ENCODE assay signal across 8 cellular contexts in the genomic region with DNA sequence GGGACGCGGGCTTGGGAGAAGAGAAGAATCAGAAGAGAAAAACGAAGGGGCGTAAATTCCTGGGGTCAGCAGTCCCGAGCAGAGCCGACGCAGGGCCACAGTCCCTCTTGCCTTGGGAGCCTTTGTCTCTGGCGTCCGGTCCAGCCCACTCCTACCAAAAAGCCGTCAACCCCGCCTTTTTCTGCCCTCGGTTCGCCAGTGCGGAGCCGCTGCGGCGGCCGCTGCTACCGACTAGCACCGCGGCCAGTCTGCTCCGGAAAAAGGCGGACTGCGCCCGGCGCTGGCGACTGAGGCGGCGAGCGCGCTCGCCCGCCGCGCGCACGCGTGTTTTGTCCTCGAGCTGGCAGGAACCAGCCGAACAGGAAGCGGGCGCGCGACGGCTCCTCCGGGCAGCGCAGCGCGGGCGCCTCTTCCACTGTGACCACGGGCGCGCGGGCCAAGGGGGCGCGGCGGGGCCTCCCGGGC. TPM values are rescaled to one million over a fixed set of nuclear protein-coding genes. Genes with fewer than 3 reads are reported as not detected.
A peak's percentile ranks its signal among the peaks of the same experiment; 100 is the strongest.
DNase-seq lines count a peak whose midpoint lies in the region; ATAC-seq and TF ChIP-seq lines count a peak whose summit lies in the region.

No MANE protein-coding gene starts in this region.

- POLR2A ChIA-PET in BJ (lab: Charles Lee), result interaction anchor here (0.6 to 1.1 kb wide), 4 partner anchors 55 to 1179 kb away, joined by 3 to 4 read pairs (median 3); no protein-coding TSS in a partner anchor

- DNase-seq in BJ (ENCODE audit: low read depth), result no peak
- no peak for DNase-seq in Jurkat, Clone E6-1 (ENCODE audit: low read depth, low spot score)
- DNase-seq in amygdala (lab: John Stamatoyannopoulos, UW), result peak in 33 of 56 donors; percentile 28 to 86 (median 72)
- peak; percentile 44 for DNase-seq in iris pigment epithelial cell (ENCODE audit: low read depth)
- no peak for DNase-seq in stimulated activated naive CD8-positive, alpha-beta T cell treated with anti-CD3 and anti-CD28 coated beads, Interleukin-15, Interleukin-2, amounts not matched to agents 100 U/mL and 50 U/mL, for 24 hours
- DNase-seq in KBM-7, result no peak
- DNase-seq in activated CD4-positive, CD25-positive, alpha-beta regulatory T cell treated with anti-CD3 and anti-CD28 coated beads, Interleukin-2, amount 50 U/mL, for 72 hours, result no peak

- in situ Hi-C loops in KBM-7 (cut with MboI; ENCODE audit: low pct_unique_long_range_greater_than_20kb, low sequenced_read_pairs), result no loop called here

- H3K27me3 ChIP-seq in BJ (ENCODE audit: control insufficient read depth, insufficient read depth, low read length), result no peaks in the 10 kb centered on the region

- peaks cover 6% of the 10 kb centered on the region for H3K36me3 ChIP-seq in BJ (ENCODE audit: control insufficient read depth, insufficient read depth, low read length)

- ATAC-seq in GM19372 (IDR thresholded peaks at IDR 0.05; ENCODE audit: low read depth, unreplicated experiment), result peak; percentile 24
- ATAC-seq in stimulated activated naive CD8-positive, alpha-beta T cell treated with anti-CD3 and anti-CD28 coated beads, Interleukin-15, Interleukin-2, amounts not matched to agents 100 U/mL and 50 U/mL, for 24 hours, result peak; percentile 0

- TF ChIP-seq CTCF in BJ (IDR thresholded peaks at IDR 0.05; ENCODE audit: insufficient read depth, low read depth, low read length), result no peak

- CTCF ChIA-PET in BJ (lab: Yijun Ruan, JAX), result interaction anchor here (0.7 to 2.2 kb wide), 20 partner anchors 8 to 1174 kb away, joined by 3 to 14 read pairs (median 3); no protein-coding TSS in a partner anchor

- H3K4me3 ChIP-seq in BJ (ENCODE audit: low read depth, low read length), result peak overlapping the region; percentile 99
- peak overlapping the region; percentile 94 for H3K4me3 ChIP-seq in Jurkat, Clone E6-1 (ENCODE audit: low read length)

RNA-seq across cellular contexts. Expression of a gene that starts 0.5 kb away (rescaled TPM):
- 74.1 and 154 TPM in 2 replicates for polyA plus RNA-seq in BJ (2011; rRNA removed)
- 16.2 and 24.2 TPM in 2 replicates for polyA minus RNA-seq in BJ (2011; rRNA and poly(A)+ RNA removed)
- 488 TPM for polyA plus RNA-seq in Jurkat, Clone E6-1 (2012; ENCODE audit: insufficient read depth, insufficient read length)

RNA-seq across cellular contexts. Expression of a gene that starts 0.6 kb away (rescaled TPM):
- 6.2 and 8.6 TPM in 2 replicates for polyA plus RNA-seq in BJ (2011; rRNA removed)
- 3.5 and 4.2 TPM in 2 replicates for polyA minus RNA-seq in BJ (2011; rRNA and poly(A)+ RNA removed)
- polyA plus RNA-seq in Jurkat, Clone E6-1 (2012; ENCODE audit: insufficient read depth, insufficient read length), result 72.5 TPM

RNA-seq across cellular contexts. Expression of a gene that starts 56.0 kb away (rescaled TPM):
- polyA plus RNA-seq in BJ (2011; rRNA removed), result 40.5 and 41.1 TPM in 2 replicates
- 6.8 and 18.4 TPM in 2 replicates for polyA minus RNA-seq in BJ (2011; rRNA and poly(A)+ RNA removed)
- 798 TPM for polyA plus RNA-seq in Jurkat, Clone E6-1 (2012; ENCODE audit: insufficient read depth, insufficient read length)

Comparison
In these comparisons a context has a peak if more than half of its experiments do, and no peak if none do; other contexts are left out.
1. DNase-seq: peak in amygdala (33 of 56) and iris pigment epithelial cell (single experiment); none in BJ (single experiment), Jurkat, Clone E6-1 (single experiment), stimulated activated naive CD8-positive, alpha-beta T cell treated with anti-CD3 and anti-CD28 coated beads, Interleukin-15, Interleukin-2, amounts not matched to agents 100 U/mL and 50 U/mL, for 24 hours (single experiment), KBM-7 (single experiment) and activated CD4-positive, CD25-positive, alpha-beta regulatory T cell treated with anti-CD3 and anti-CD28 coated beads, Interleukin-2, amount 50 U/mL, for 72 hours (single experiment).